Comparison of ENCODE assay signal across 19 cellular contexts in the genomic region with DNA sequence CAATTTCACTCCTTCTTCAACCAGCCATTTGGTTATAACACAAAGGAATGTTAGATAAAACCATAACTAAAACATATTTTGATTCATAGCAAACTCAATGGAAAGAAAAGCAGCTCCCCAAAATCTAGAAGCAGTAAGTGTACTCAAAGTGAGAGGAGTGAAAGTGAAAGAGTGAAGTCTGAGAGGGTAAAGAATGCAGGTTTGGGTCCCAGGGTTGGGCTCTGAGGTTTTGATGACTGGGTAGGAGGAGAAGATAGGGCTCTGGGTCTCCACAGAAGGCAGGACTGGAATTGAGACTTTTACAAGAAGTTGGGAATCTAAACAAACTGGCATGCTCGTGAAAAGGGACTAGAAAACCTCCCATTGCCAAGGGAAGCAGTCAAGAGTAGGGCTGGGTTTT.
DNase-seq lines count a peak whose midpoint lies in the region; ATAC-seq and TF ChIP-seq lines count a peak whose summit lies in the region.
"Had no signal": no experiment of that assay in that cellular context is flagged by ENCODE, and none has a peak within 500 bp of the region (broad histone marks: within the 10 kb centered on the region; RNA-seq: fewer than 3 reads in every experiment).

No MANE protein-coding gene starts in this region.

- POLR2A ChIA-PET in IMR-90 (lab: Charles Lee; ENCODE audit: unreplicated experiment): no interaction called here
- POLR2A ChIA-PET in activated CD8-positive, alpha-beta T cell treated with anti-CD3 and anti-CD28 coated beads, Interleukin-2, amount 10 ng/mL, durations not matched to agents 7 days and 5 days (lab: Charles Lee): interaction anchor here (1.0 to 1.5 kb wide), 3 partner anchors 11 to 327 kb away, joined by 3 to 10 read pairs (median 7); a partner anchor contains a TSS

- H3K4ac ChIP-seq in IMR-90 (ENCODE audit: low read depth, low read length) (no peak overlapping the region), neuronal stem cell (ENCODE audit: low read length) (no peak overlapping the region)

- H2AK9ac ChIP-seq in IMR-90 (replicated peaks; ENCODE audit: low read depth, low read length, poor library complexity): no peak overlapping the region

- H3K27me3 ChIP-seq in IMR-90 (ENCODE audit: control insufficient read depth, insufficient read depth, low read length) (no peaks in the 10 kb centered on the region), stomach (no peaks in the 10 kb centered on the region), neuronal stem cell (ENCODE audit: control insufficient read depth in 3 of 3, insufficient read depth in 3 of 3, low read depth in 1 of 3, low read length in 3 of 3) (no peaks in the 10 kb centered on the region)
- H3K27me3 ChIP-seq: MG63 had no signal

- dilution Hi-C loops in IMR-90 (cut with HindIII; ENCODE audit: low sequenced_read_pairs, unreplicated experiment): no loop called here

- H2BK5ac ChIP-seq in IMR-90 (ENCODE audit: low read depth, low read length, poor library complexity, severe bottlenecking) (no peak overlapping the region), neuronal stem cell (ENCODE audit: low read length) (no peak overlapping the region)

- WGBS in IMR-90 (ENCODE audit: extremely low coverage in 2 of 2, insufficient read length in 1 of 2), 2 experiments: no CpG with 5 or more reads among the region's 1 CpG
- WGBS in stomach, 5 donors: 61 to 82% (median 71%) methylated on average over 1 of the region's 1 CpG
- WGBS in neuronal stem cell (ENCODE audit: extremely low coverage in 2 of 2, insufficient read length in 2 of 2, insufficient replicate concordance in 1 of 2), 2 donors: no CpG with 5 or more reads among the region's 1 CpG

- no peaks in the 10 kb centered on the region for H3K9me1 ChIP-seq in IMR-90 (ENCODE audit: insufficient read depth, low read length)

- no peaks in the 10 kb centered on the region for H3K27me3 Mint-ChIP-seq in activated CD8-positive, alpha-beta T cell treated with anti-CD3 and anti-CD28 coated beads, Interleukin-2, amount 10 ng/mL, durations not matched to agents 7 days and 5 days (ENCODE audit: low read depth)
- H3K27me3 Mint-ChIP-seq in stimulated activated naive CD8-positive, alpha-beta T cell treated with anti-CD3 and anti-CD28 coated beads, Interleukin-15, Interleukin-2, amounts not matched to agents 100 ng/mL and 50 ng/mL, for 24 hours: no peaks in the 10 kb centered on the region
- peaks cover 4% of the 10 kb centered on the region for H3K27me3 Mint-ChIP-seq in type B pancreatic cell
- H3K27me3 Mint-ChIP-seq: naive thymus-derived CD8-positive, alpha-beta T cell had no signal

- BruUV-seq in IMR-90 (replicated peaks; lab: Mats Ljungman, UMichigan): no TSS peak

- H3K14ac ChIP-seq in IMR-90 (replicated peaks; ENCODE audit: low read depth, low read length) (no peak overlapping the region), neuronal stem cell (ENCODE audit: low read length) (no peak overlapping the region)

- H3K9ac ChIP-seq in IMR-90 (ENCODE audit: low read depth, low read length) (no peak overlapping the region), neuronal stem cell (ENCODE audit: low read depth, low read length, poor library complexity) (no peak overlapping the region)

- H3K9me3 ChIP-seq in IMR-90 (ENCODE audit: control insufficient read depth, insufficient read depth, low read length) (no peaks in the 10 kb centered on the region), stomach (no peaks in the 10 kb centered on the region), neuronal stem cell (replicated peaks in 1 of 2; ENCODE audit: control insufficient read depth in 2 of 2, insufficient read depth in 1 of 2, low read depth in 1 of 2, low read length in 2 of 2) (peaks cover 0 to 3% of the 10 kb centered on the region in 2 donors)
- H3K9me3 ChIP-seq: MG63 had no signal

- TF ChIP-seq POLR2A in IMR-90 (IDR thresholded peaks at IDR 0.05; ENCODE audit: low read depth, low read length) (no peak), stomach (IDR thresholded peaks at IDR 0.05) (no peak)

- CTCF ChIA-PET in IMR-90 (lab: Yijun Ruan, JAX): no interaction called here
- CTCF ChIA-PET in activated CD8-positive, alpha-beta T cell treated with anti-CD3 and anti-CD28 coated beads, Interleukin-2, amount 10 ng/mL, durations not matched to agents 7 days and 5 days (lab: Charles Lee): interaction anchor here (0.6 to 1.2 kb wide), 3 partner anchors 40 to 545 kb away, joined by 3 to 4 read pairs (median 3); a partner anchor contains a TSS

- H3K27ac Mint-ChIP-seq in activated CD8-positive, alpha-beta T cell treated with anti-CD3 and anti-CD28 coated beads, Interleukin-2, amount 10 ng/mL, durations not matched to agents 7 days and 5 days: peak overlapping the region; percentile 64
- H3K27ac Mint-ChIP-seq in stimulated activated naive CD8-positive, alpha-beta T cell treated with anti-CD3 and anti-CD28 coated beads, Interleukin-15, Interleukin-2, amounts not matched to agents 100 ng/mL and 50 ng/mL, for 24 hours: peak overlapping the region; percentile 32
- H3K27ac Mint-ChIP-seq in type B pancreatic cell: no peak overlapping the region
- H3K27ac Mint-ChIP-seq: endodermal cell; naive thymus-derived CD8-positive, alpha-beta T cell had no signal

- H2BK120ac ChIP-seq in IMR-90 (ENCODE audit: low read depth, low read length) (no peak overlapping the region), neuronal stem cell (ENCODE audit: low read depth, low read length) (no peak overlapping the region)

- H2AK5ac ChIP-seq in IMR-90 (ENCODE audit: low read depth, low read length) (no peak overlapping the region), neuronal stem cell (ENCODE audit: low read depth, low read length) (no peak overlapping the region)

- H4K5ac ChIP-seq in IMR-90 (ENCODE audit: low read depth, low read length): peak overlapping the region; percentile 29; the same call in 1 of the 2 replicates

- peak overlapping the region; percentile 10; the same call in 1 of the 2 replicates for H3K4me2 ChIP-seq in IMR-90 (ENCODE audit: low read depth, low read length)
- H3K4me2 ChIP-seq in neuronal stem cell (ENCODE audit: insufficient read depth, low read length, poor library complexity, severe bottlenecking): no peak overlapping the region

- TF ChIP-seq EP300 in stomach (IDR thresholded peaks at IDR 0.05): no peak

- H3K4me3 Mint-ChIP-seq in activated CD8-positive, alpha-beta T cell treated with anti-CD3 and anti-CD28 coated beads, Interleukin-2, amount 10 ng/mL, durations not matched to agents 7 days and 5 days: peak overlapping the region; percentile 51
- no peak overlapping the region for H3K4me3 Mint-ChIP-seq in stimulated activated naive CD8-positive, alpha-beta T cell treated with anti-CD3 and anti-CD28 coated beads, Interleukin-15, Interleukin-2, amounts not matched to agents 100 ng/mL and 50 ng/mL, for 24 hours
- no peak overlapping the region for H3K4me3 Mint-ChIP-seq in type B pancreatic cell
- H3K4me3 Mint-ChIP-seq: endodermal cell had no signal

- no peaks in the 10 kb centered on the region for H3K36me3 Mint-ChIP-seq in activated CD8-positive, alpha-beta T cell treated with anti-CD3 and anti-CD28 coated beads, Interleukin-2, amount 10 ng/mL, durations not matched to agents 7 days and 5 days (ENCODE audit: low read depth)
- peaks cover 14% of the 10 kb centered on the region for H3K36me3 Mint-ChIP-seq in stimulated activated naive CD8-positive, alpha-beta T cell treated with anti-CD3 and anti-CD28 coated beads, Interleukin-15, Interleukin-2, amounts not matched to agents 100 ng/mL and 50 ng/mL, for 24 hours (ENCODE audit: low read depth)
- peaks cover 5% of the 10 kb centered on the region for H3K36me3 Mint-ChIP-seq in type B pancreatic cell

- TF ChIP-seq RAD21 in IMR-90 (IDR thresholded peaks at IDR 0.05; ENCODE audit: low read length): no peak

- no peak overlapping the region for H2BK20ac ChIP-seq in IMR-90 (ENCODE audit: low read depth, low read length)

- H3K36me3 ChIP-seq in IMR-90 (ENCODE audit: control insufficient read depth, insufficient read depth, low read length) (no peaks in the 10 kb centered on the region), stomach (no peaks in the 10 kb centered on the region), neuronal stem cell (replicated peaks in 1 of 2; ENCODE audit: control insufficient read depth in 2 of 2, insufficient read depth in 2 of 2, low read length in 2 of 2) (no peaks in the 10 kb centered on the region)
- H3K36me3 ChIP-seq: MG63 had no signal

- no peak overlapping the region for H3K56ac ChIP-seq in IMR-90 (ENCODE audit: extremely low read depth, insufficient read depth, low read length)

- H3K18ac ChIP-seq in IMR-90 (ENCODE audit: low read depth, low read length): no peak overlapping the region; the same call in 1 of the 2 replicates
- no peak overlapping the region for H3K18ac ChIP-seq in neuronal stem cell (ENCODE audit: low read length)

- H3K4me3 ChIP-seq in IMR-90 (ENCODE audit: insufficient read depth, low read depth, low read length): no peak overlapping the region
- H3K4me3 ChIP-seq in stomach: no peak overlapping the region
- no peak overlapping the region for H3K4me3 ChIP-seq in neuronal stem cell (ENCODE audit: low read length in 2 of 2)
- H3K4me3 ChIP-seq: MG63 had no signal

- H4K91ac ChIP-seq in IMR-90 (ENCODE audit: insufficient read depth, low read depth, low read length) (no peak overlapping the region), neuronal stem cell (ENCODE audit: low read depth, low read length, poor library complexity) (no peak overlapping the region)

- in situ Hi-C loops in IMR-90 (cut with MboI; ENCODE audit: low sequenced_read_pairs): no loop called here

- H3K4me1 Mint-ChIP-seq in activated CD8-positive, alpha-beta T cell treated with anti-CD3 and anti-CD28 coated beads, Interleukin-2, amount 10 ng/mL, durations not matched to agents 7 days and 5 days (ENCODE audit: low read depth): peaks cover 17% of the 10 kb centered on the region
- H3K4me1 Mint-ChIP-seq in stimulated activated naive CD8-positive, alpha-beta T cell treated with anti-CD3 and anti-CD28 coated beads, Interleukin-15, Interleukin-2, amounts not matched to agents 100 ng/mL and 50 ng/mL, for 24 hours (ENCODE audit: low read depth): peaks cover 10% of the 10 kb centered on the region
- H3K4me1 Mint-ChIP-seq in type B pancreatic cell (ENCODE audit: unreplicated experiment): peaks cover 21% of the 10 kb centered on the region

- H3K23ac ChIP-seq in IMR-90 (ENCODE audit: low read depth, low read length): no peak overlapping the region
- H3K23ac ChIP-seq in neuronal stem cell (ENCODE audit: low read depth, low read length, poor library complexity): no peak overlapping the region

- ATAC-seq in IMR-90 (ENCODE audit: low read depth): no peak
- peak; percentile 97 for ATAC-seq in activated CD8-positive, alpha-beta T cell treated with anti-CD3 and anti-CD28 coated beads, Interleukin-2, amount 10 ng/mL, durations not matched to agents 7 days and 5 days
- ATAC-seq: naive thymus-derived CD8-positive, alpha-beta T cell had no signal

- H4K8ac ChIP-seq in IMR-90 (ENCODE audit: low read depth in 2 of 2, low read length in 2 of 2) (no peak overlapping the region), neuronal stem cell (ENCODE audit: low read depth, low read length) (no peak overlapping the region)

- H2AFZ ChIP-seq in IMR-90 (replicated peaks; ENCODE audit: low read length, poor library complexity) (peak overlapping the region; percentile 53), neuronal stem cell (ENCODE audit: low read length) (no peak overlapping the region)

- no peaks in the 10 kb centered on the region; the same call in 1 of the 2 replicates for H3K4me1 ChIP-seq in IMR-90 (ENCODE audit: control insufficient read depth, insufficient read depth, low read length)
- no peaks in the 10 kb centered on the region for H3K4me1 ChIP-seq in stomach
- H3K4me1 ChIP-seq in neuronal stem cell (ENCODE audit: control insufficient read depth in 2 of 2, insufficient read depth in 1 of 2, low read depth in 1 of 2, low read length in 2 of 2): peaks cover 0 to 2% of the 10 kb centered on the region in 2 donors

- intact Hi-C loops in IMR-90 (cut with micrococcal nuclease): no loop called here
- intact Hi-C loops in stomach (cut with DNase I; ENCODE audit: low total_unique reads): no loop called here

- no peak for TF ChIP-seq CTCF in IMR-90 (conservative IDR thresholded peaks at IDR 0.05; ENCODE audit: low read depth, low read length)
- no peak for TF ChIP-seq CTCF in stomach (IDR thresholded peaks at IDR 0.05)
- TF ChIP-seq CTCF in type B pancreatic cell (conservative IDR thresholded peaks at IDR 0.05): no peak

- no peaks in the 10 kb centered on the region for H4K20me1 ChIP-seq in IMR-90 (ENCODE audit: insufficient read depth, low read length)

- peak; percentile 24 for DNase-seq in stimulated activated CD4-positive, alpha-beta T cell treated with anti-CD3 and anti-CD28 coated beads, Interleukin-15, amount 100 ng/mL, for 24 hours
- DNase-seq in stimulated activated CD4-positive, alpha-beta T cell treated with anti-CD3 and anti-CD28 coated beads, Interleukin-12 subunit alpha, Interleukin-12 subunit beta, amount 100 ng/mL, for 4 hours: no peak
- DNase-seq in IMR-90: no peak
- DNase-seq in activated CD8-positive, alpha-beta T cell treated with anti-CD3 and anti-CD28 coated beads, Interleukin-2, amount 10 ng/mL, durations not matched to agents 7 days and 5 days: peak; percentile 63
- DNase-seq in stomach: no peak
- DNase-seq in neuronal stem cell (ENCODE audit: low spot score): no peak
- no peak for DNase-seq in type B pancreatic cell (ENCODE audit: extremely low spot score, unreplicated experiment)
- DNase-seq: AML-193; amygdala; endodermal cell; foreskin fibroblast; GF-D8; MG63; naive thymus-derived CD8-positive, alpha-beta T cell; NCI-H2171 treated with DMSO at 0.1 percent for 48 hours; retina; SHP77 treated with DMSO at 0.1 percent for 48 hours; stimulated activated CD4-positive, alpha-beta T cell treated with anti-CD3 and anti-CD28 coated beads, Interleukin-4, amount 100 ng/mL, for 4 hours had no signal

- H3K79me1 ChIP-seq in IMR-90 (ENCODE audit: low read depth in 1 of 2, low read length in 2 of 2) (no peaks in the 10 kb centered on the region), neuronal stem cell (ENCODE audit: low read depth, low read length) (no peaks in the 10 kb centered on the region)

- H2BK12ac ChIP-seq in neuronal stem cell (ENCODE audit: low read length): no peak overlapping the region

- H2BK15ac ChIP-seq in IMR-90 (ENCODE audit: low read depth, low read length) (no peak overlapping the region), neuronal stem cell (ENCODE audit: low read length) (no peak overlapping the region)

- no peak overlapping the region for H3K27ac ChIP-seq in IMR-90 (ENCODE audit: insufficient read depth, low read length)
- no peak overlapping the region for H3K27ac ChIP-seq in stomach
- no peak overlapping the region for H3K27ac ChIP-seq in neuronal stem cell (replicated peaks; ENCODE audit: low read length)

- peaks cover 6% of the 10 kb centered on the region for H3K9me3 Mint-ChIP-seq in activated CD8-positive, alpha-beta T cell treated with anti-CD3 and anti-CD28 coated beads, Interleukin-2, amount 10 ng/mL, durations not matched to agents 7 days and 5 days (ENCODE audit: insufficient read depth)
- H3K9me3 Mint-ChIP-seq in stimulated activated naive CD8-positive, alpha-beta T cell treated with anti-CD3 and anti-CD28 coated beads, Interleukin-15, Interleukin-2, amounts not matched to agents 100 ng/mL and 50 ng/mL, for 24 hours: no peaks in the 10 kb centered on the region
- peaks cover 14% of the 10 kb centered on the region for H3K9me3 Mint-ChIP-seq in type B pancreatic cell
- H3K9me3 Mint-ChIP-seq: endodermal cell; naive thymus-derived CD8-positive, alpha-beta T cell had no signal

Comparison
In these comparisons a context has a peak if more than half of its experiments do, and no peak if none do; other contexts are left out.
1. DNase-seq: peak in stimulated activated CD4-positive, alpha-beta T cell treated with anti-CD3 and anti-CD28 coated beads, Interleukin-15, amount 100 ng/mL, for 24 hours (single experiment) and activated CD8-positive, alpha-beta T cell treated with anti-CD3 and anti-CD28 coated beads, Interleukin-2, amount 10 ng/mL, durations not matched to agents 7 days and 5 days (single experiment); none in stimulated activated CD4-positive, alpha-beta T cell treated with anti-CD3 and anti-CD28 coated beads, Interleukin-12 subunit alpha, Interleukin-12 subunit beta, amount 100 ng/mL, for 4 hours (single experiment), IMR-90 (single experiment), stomach (single experiment), neuronal stem cell (single experiment) and type B pancreatic cell (single experiment).